21 cellular contexts compared by ENCODE assay signal in the genomic region with DNA sequence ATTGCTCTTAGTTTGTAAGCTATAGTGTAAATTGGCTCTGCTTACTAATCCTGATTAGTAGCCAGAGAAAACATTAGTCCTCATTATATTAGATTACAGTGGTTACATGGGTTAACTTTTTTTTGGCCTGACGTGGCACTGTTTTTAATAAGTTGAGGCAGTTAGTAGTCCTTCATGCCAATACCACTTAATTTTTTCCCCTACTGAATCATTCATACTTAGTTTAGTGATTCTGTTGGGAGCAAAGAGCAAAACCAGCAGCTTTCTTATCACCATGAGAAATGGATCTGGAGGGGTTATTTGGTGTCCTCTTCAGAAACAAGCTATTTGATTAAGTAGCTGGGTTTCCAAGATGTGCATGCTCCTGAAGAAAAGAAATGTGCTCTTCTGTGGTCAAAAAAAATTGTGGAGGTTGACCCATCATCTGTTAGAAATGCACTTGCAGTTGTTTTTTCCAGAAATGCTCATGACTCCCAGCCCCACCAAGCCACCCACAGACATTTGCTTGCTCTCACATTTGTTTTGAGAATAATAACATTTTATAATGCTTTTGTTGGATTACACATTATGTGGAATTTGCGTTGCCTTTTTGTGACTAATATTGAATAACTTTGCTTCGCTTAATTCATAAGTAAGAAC.
A peak's percentile ranks its signal among the peaks of the same experiment; 100 is the strongest.
DNase-seq lines count a peak whose midpoint lies in the region; TF ChIP-seq lines count a peak whose summit lies in the region.
"Had no signal": no experiment of that assay in that cellular context is flagged by ENCODE, and none has a peak within 500 bp of the region (broad histone marks: within the 10 kb centered on the region; RNA-seq: fewer than 3 reads in every experiment).

No MANE protein-coding gene starts in this region.

- H3K36me3 Mint-ChIP-seq in Calu3 (ENCODE audit: insufficient read depth, unreplicated experiment): peaks cover 3% of the 10 kb centered on the region
- H3K36me3 Mint-ChIP-seq: neural progenitor cell had no signal

- no peaks in the 10 kb centered on the region for H3K27me3 ChIP-seq in BJ (ENCODE audit: control insufficient read depth, insufficient read depth, low read length)
- H3K27me3 ChIP-seq in MG63: no peaks in the 10 kb centered on the region
- H3K27me3 ChIP-seq in osteoblast (ENCODE audit: insufficient read depth, low read length): no peaks in the 10 kb centered on the region
- H3K27me3 ChIP-seq: breast epithelium, gastroesophageal sphincter, neural progenitor cell had no signal

- H3K9me3 Mint-ChIP-seq in Calu3 (ENCODE audit: low read depth, unreplicated experiment): no peaks in the 10 kb centered on the region
- H3K9me3 Mint-ChIP-seq: memory B cell; neural progenitor cell; T-helper 1 cell treated with Interleukin-12 subunit alpha and Interleukin-12 subunit beta and Interleukin-4 antibody, amounts not matched to agents 30 μg/mL and 1 μg/mL, for 36 hours had no signal

- peaks cover 26% of the 10 kb centered on the region for H3K4me1 ChIP-seq in osteoblast (ENCODE audit: insufficient read depth, low read length)
- H3K4me1 ChIP-seq: breast epithelium, gastroesophageal sphincter, neural progenitor cell had no signal

- no peak overlapping the region for H3K4me3 Mint-ChIP-seq in Calu3 (ENCODE audit: low read depth, unreplicated experiment)
- H3K4me3 Mint-ChIP-seq: memory B cell; neural progenitor cell; T-helper 1 cell treated with Interleukin-12 subunit alpha and Interleukin-12 subunit beta and Interleukin-4 antibody, amounts not matched to agents 30 μg/mL and 1 μg/mL, for 36 hours had no signal

- no peak for TF ChIP-seq CTCF in BJ (IDR thresholded peaks at IDR 0.05; ENCODE audit: insufficient read depth, low read depth, low read length)
- TF ChIP-seq CTCF in osteoblast (IDR thresholded peaks at IDR 0.05; ENCODE audit: extremely low read depth, low read depth, low read length): no peak
- TF ChIP-seq CTCF in Calu3 (IDR thresholded peaks at IDR 0.05; ENCODE audit: unreplicated experiment): no peak
- no peak for TF ChIP-seq CTCF in RWPE1 (conservative IDR thresholded peaks at IDR 0.05; ENCODE audit: low read depth)

- intact Hi-C loops in Calu3 (cut with micrococcal nuclease; ENCODE audit: unreplicated experiment): no loop called here

- DNase-seq in BJ (ENCODE audit: low read depth): peak; percentile 93
- DNase-seq in MG63: peak; percentile 69
- DNase-seq in dedifferentiated amniotic fluid mesenchymal stem cell (ENCODE audit: extremely low spot score): peak; percentile 71
- DNase-seq in osteoblast (ENCODE audit: insufficient read length, low spot score, missing footprints): no peak
- DNase-seq in Calu3: no peak
- DNase-seq in RWPE1 (ENCODE audit: low spot score): no peak
- no peak for DNase-seq in COLO668 (lab: John Stamatoyannopoulos, UW; ENCODE audit: unreplicated experiment)
- no peak for DNase-seq in NCI-H2081 treated with DMSO at 0.1 percent for 48 hours (lab: John Stamatoyannopoulos, UW)
- DNase-seq: activated gamma-delta T cell treated with Interleukin-2 at 50 U/mL for 16 hours; C1 segment of cervical spinal cord; DMS79; effector memory CD4-positive, alpha-beta T cell; NCI-H2107; NCI-H748 treated with DMSO at 0.1 percent for 48 hours; stimulated activated naive CD4-positive, alpha-beta T cell had no signal

- H3K9me3 ChIP-seq in MG63: no peaks in the 10 kb centered on the region
- no peaks in the 10 kb centered on the region for H3K9me3 ChIP-seq in osteoblast (ENCODE audit: low read depth, low read length)
- H3K9me3 ChIP-seq: breast epithelium, gastroesophageal sphincter had no signal

- CTCF ChIA-PET in BJ (lab: Yijun Ruan, JAX) (interaction anchor here (0.5 to 1.4 kb wide), 3 partner anchors 52 to 355 kb away, joined by 3 to 5 read pairs (median 3); no protein-coding TSS in a partner anchor), Calu3 (lab: Charles Lee) (interaction anchor here (1.4 kb wide), 1 partner anchor 14 kb away, joined by 5 read pairs; no protein-coding TSS in a partner anchor), RWPE1 (lab: Yijun Ruan, JAX) (interaction anchor here (0.7 kb wide), 1 partner anchor 25 kb away, joined by 3 read pairs; no protein-coding TSS in a partner anchor)

- peak overlapping the region; percentile 84 for H3K4me2 ChIP-seq in osteoblast (ENCODE audit: insufficient read depth, low read length)
- H3K4me2 ChIP-seq: neural progenitor cell had no signal

- H3K27me3 Mint-ChIP-seq in Calu3 (ENCODE audit: unreplicated experiment): no peaks in the 10 kb centered on the region
- H3K27me3 Mint-ChIP-seq: memory B cell had no signal

- POLR2A ChIA-PET in BJ (lab: Charles Lee) (no interaction called here), RWPE1 (lab: Yijun Ruan, JAX; ENCODE audit: low non-redundant PET) (no interaction called here)

- H3K36me3 ChIP-seq in BJ (ENCODE audit: control insufficient read depth, insufficient read depth, low read length): no peaks in the 10 kb centered on the region
- H3K36me3 ChIP-seq in MG63: no peaks in the 10 kb centered on the region
- no peaks in the 10 kb centered on the region for H3K36me3 ChIP-seq in osteoblast (ENCODE audit: insufficient read depth, low read length)
- H3K36me3 ChIP-seq: breast epithelium, gastroesophageal sphincter, neural progenitor cell had no signal

- no peak overlapping the region for H2AFZ ChIP-seq in osteoblast (ENCODE audit: low read length)
- H2AFZ ChIP-seq: neural progenitor cell had no signal

- H4K20me1 ChIP-seq in osteoblast (ENCODE audit: insufficient read depth, low read length): no peaks in the 10 kb centered on the region

- no peak overlapping the region for H3K4me3 ChIP-seq in BJ (ENCODE audit: low read depth, low read length)
- H3K4me3 ChIP-seq in MG63: no peak overlapping the region
- H3K4me3 ChIP-seq in osteoblast (ENCODE audit: insufficient read depth, low read length): peak overlapping the region; percentile 42
- H3K4me3 ChIP-seq: breast epithelium, gastroesophageal sphincter, GM12878, neural progenitor cell had no signal

- H3K4me1 Mint-ChIP-seq in Calu3 (ENCODE audit: low read depth, unreplicated experiment): no peaks in the 10 kb centered on the region
- H3K4me1 Mint-ChIP-seq: memory B cell, neural progenitor cell had no signal

- BruUV-seq in Calu3 (replicated peaks; lab: Mats Ljungman, UMichigan): no TSS peak

- H3K27ac Mint-ChIP-seq in Calu3 (ENCODE audit: unreplicated experiment): no peak overlapping the region
- H3K27ac Mint-ChIP-seq: memory B cell; neural progenitor cell; T-helper 1 cell treated with Interleukin-12 subunit alpha and Interleukin-12 subunit beta and Interleukin-4 antibody, amounts not matched to agents 30 μg/mL and 1 μg/mL, for 36 hours had no signal

- no peaks in the 10 kb centered on the region for H3K79me2 ChIP-seq in osteoblast (ENCODE audit: insufficient read depth, low read length)

- peak overlapping the region; percentile 86 for H3K27ac ChIP-seq in osteoblast (ENCODE audit: low read depth, low read length)
- no peak overlapping the region for H3K27ac ChIP-seq in RWPE1
- H3K27ac ChIP-seq: gastroesophageal sphincter, neural progenitor cell had no signal

Comparison
In these comparisons a context has a peak if more than half of its experiments do, and no peak if none do; other contexts are left out.
1. DNase-seq: peak in BJ (single experiment), MG63 (single experiment) and dedifferentiated amniotic fluid mesenchymal stem cell (single experiment); none in osteoblast (single experiment), Calu3 (single experiment), RWPE1 (single experiment), COLO668 (single experiment) and NCI-H2081 treated with DMSO at 0.1 percent for 48 hours (single experiment).